In genomic region chr9:101566904-101567724, GRCh38 we compare ENCODE assay signal across 8 cellular contexts. TPM values are rescaled to one million over a fixed set of nuclear protein-coding genes. Genes with fewer than 3 reads are reported as not detected.
DNase-seq lines count a peak whose midpoint lies in the region; ATAC-seq and TF ChIP-seq lines count a peak whose summit lies in the region.

No MANE protein-coding gene starts in this region.

- TF ChIP-seq EP300 in stomach (IDR thresholded peaks at IDR 0.05) = no peak

- DNase-seq in cardiac muscle cell (ENCODE audit: low read depth in 1 of 2, low spot score in 1 of 2) (peak in 1 of 2 donors; percentile 37), Right ventricle myocardium superior (no peak), Peyer's patch (peak in 1 of 3 donors; percentile 51), dermis blood vessel endothelial cell (peak; percentile 57), retinal pigment epithelial cell (ENCODE audit: low read depth) (no peak), stomach (no peak), NCI-H1048 (lab: John Stamatoyannopoulos, UW) (no peak)

- no peaks in the 10 kb centered on the region for H3K9me3 ChIP-seq in cardiac muscle cell (ENCODE audit: low read depth)
- no peaks in the 10 kb centered on the region for H3K9me3 ChIP-seq in Peyer's patch
- no peaks in the 10 kb centered on the region for H3K9me3 ChIP-seq in stomach

- WGBS in stomach, 5 donors = 85 to 92% (median 87%) methylated on average over 5 of the region's 5 CpGs

- TF ChIP-seq POLR2A in Peyer's patch (IDR thresholded peaks at IDR 0.05) (no peak), stomach (IDR thresholded peaks at IDR 0.05) (no peak)

- H3K4me1 ChIP-seq in cardiac muscle cell (ENCODE audit: low read depth) (no peaks in the 10 kb centered on the region), Peyer's patch (no peaks in the 10 kb centered on the region), stomach (peaks cover 0 to under 1% (median 0%) of the 10 kb centered on the region in 4 donors)

- TF ChIP-seq CTCF in cardiac muscle cell (IDR thresholded peaks at IDR 0.05; ENCODE audit: low read depth, low read length) = peak; percentile 44
- TF ChIP-seq CTCF in Peyer's patch (IDR thresholded peaks at IDR 0.05) = peak in 4 of 6 experiments; percentile 29 to 59 (median 49)
- peak; percentile 54 for TF ChIP-seq CTCF in retinal pigment epithelial cell (conservative IDR thresholded peaks at IDR 0.05; ENCODE audit: low read depth, low read length)
- TF ChIP-seq CTCF in stomach (IDR thresholded peaks at IDR 0.05) = peak in 2 of 7 experiments; percentile 9 to 14

- H3K4me3 ChIP-seq in cardiac muscle cell = no peak overlapping the region
- no peak overlapping the region for H3K4me3 ChIP-seq in Peyer's patch
- H3K4me3 ChIP-seq in retinal pigment epithelial cell (ENCODE audit: low read length) = no peak overlapping the region
- H3K4me3 ChIP-seq in stomach = no peak overlapping the region

- H3K27me3 ChIP-seq in cardiac muscle cell (no peaks in the 10 kb centered on the region), Peyer's patch (no peaks in the 10 kb centered on the region), stomach (no peaks in the 10 kb centered on the region)

- H3K27ac ChIP-seq in cardiac muscle cell (no peak overlapping the region), Peyer's patch (no peak overlapping the region), stomach (no peak overlapping the region)

- H3K36me3 ChIP-seq in cardiac muscle cell = peaks cover 14% of the 10 kb centered on the region
- peaks cover 0 to 49% (median 0%) of the 10 kb centered on the region in 3 donors for H3K36me3 ChIP-seq in Peyer's patch
- peaks cover 7 to 85% (median 76%) of the 10 kb centered on the region in 4 donors for H3K36me3 ChIP-seq in stomach

- ATAC-seq in Right ventricle myocardium superior (ENCODE audit: poor library complexity) (no peak), HG02642 (IDR thresholded peaks at IDR 0.05; ENCODE audit: poor library complexity, unreplicated experiment) (peak; percentile 65)

- intact Hi-C loops in Right ventricle myocardium superior (cut with DNase I) (no loop called here), stomach (cut with DNase I; ENCODE audit: low total_unique reads) (no loop called here)

RNA-seq across cellular contexts. Expression of gene PPP3R2, which starts 27.7 kb away (rescaled TPM):
- total RNA-seq in cardiac muscle cell (not detected in 2 replicates), Right ventricle myocardium superior (not detected), Peyer's patch (not detected), dermis blood vessel endothelial cell (not detected in 2 replicates), stomach (not detected)
- polyA plus RNA-seq in cardiac muscle cell (not detected in 2 replicates), stomach (not detected)

RNA-seq across cellular contexts. Expression of gene RNF20, which starts 33.5 kb away (rescaled TPM):
- total RNA-seq in cardiac muscle cell (22.0 and 24.4 TPM in 2 replicates), Right ventricle myocardium superior (40.9 TPM), Peyer's patch (10 to 100 TPM; 14.1 to 35.5 (median 16.1) TPM), dermis blood vessel endothelial cell (36.8 and 42.5 TPM in 2 replicates), stomach (10 to 100 TPM in 3 of 5 donors, 1 to 10 TPM in 2; 8.2 to 30.4 (median 14.8) TPM)
- polyA plus RNA-seq in cardiac muscle cell (30.2 and 38.7 TPM in 2 replicates), stomach (10 to 100 TPM in 2 of 3 donors, 1 to 10 TPM in 1; 9.4 to 12.8 (median 12.0) TPM)
